In the genomic region with DNA sequence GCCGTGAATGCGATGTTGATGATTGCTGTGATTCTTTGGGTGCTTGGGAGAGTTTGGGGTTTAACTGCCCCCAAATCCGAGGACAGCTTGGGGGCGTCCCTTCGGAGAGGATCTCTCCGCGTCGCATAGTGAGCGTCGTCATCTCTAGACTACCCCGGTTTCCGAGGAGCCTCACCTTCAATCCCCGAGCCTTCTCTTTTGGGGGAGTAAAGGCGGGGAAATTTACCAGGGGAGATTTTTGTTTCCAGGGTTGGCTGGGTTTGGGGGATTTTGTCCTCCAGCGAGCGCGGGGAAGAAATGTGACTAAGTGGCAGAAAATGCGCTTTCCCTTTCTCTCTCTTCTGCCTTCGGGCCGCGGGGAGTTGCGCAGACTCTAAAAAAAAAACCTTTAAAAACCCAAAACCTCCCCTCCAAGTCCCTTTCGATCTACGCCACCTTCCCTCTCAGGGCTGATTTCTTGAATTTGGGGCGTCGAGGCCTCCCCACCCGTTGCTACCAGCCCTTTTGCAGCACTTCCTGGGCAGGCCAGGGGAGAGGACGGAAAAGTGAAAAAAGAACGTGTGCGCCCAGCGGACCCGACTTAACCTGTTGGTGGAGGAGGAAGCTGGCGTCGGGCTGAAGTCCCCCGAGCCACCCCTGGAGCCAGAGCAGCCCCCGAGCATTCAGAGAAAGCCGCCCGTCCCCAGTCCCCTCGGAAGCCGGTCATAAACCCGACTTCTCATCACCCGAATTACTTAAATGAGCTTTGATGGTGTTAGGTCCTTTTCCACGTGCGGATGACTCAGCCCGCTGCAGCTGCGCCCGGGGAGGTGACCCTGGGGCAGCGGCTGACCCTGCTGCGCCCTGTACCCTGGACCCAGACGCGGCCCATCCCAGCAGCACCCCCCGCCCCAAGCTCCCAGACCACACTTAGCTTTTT, we compare ENCODE assay signal across 8 cellular contexts. TPM values are rescaled to one million over a fixed set of nuclear protein-coding genes. Genes with fewer than 3 reads are reported as not detected.
A peak's percentile ranks its signal among the peaks of the same experiment; 100 is the strongest.
DNase-seq lines count a peak whose midpoint lies in the region; ATAC-seq and TF ChIP-seq lines count a peak whose summit lies in the region.

No MANE protein-coding gene starts in this region.

- H3K27ac ChIP-seq in ascending aorta: peak overlapping the region; percentile 95 to 97
- no peak overlapping the region for H3K27ac ChIP-seq in SK-N-SH (ENCODE audit: low read depth in 2 of 2, low read length in 1 of 2)

- peaks cover 48 to 79% (median 52%) of the 10 kb centered on the region in 3 donors for H3K27me3 Mint-ChIP-seq in immature natural killer cell (ENCODE audit: low read depth in 3 of 3)

- H4K20me1 ChIP-seq in SK-N-SH (ENCODE audit: insufficient read depth): peaks cover 8% of the 10 kb centered on the region; the same call in 1 of the 2 replicates

- TF ChIP-seq RAD21 in SK-N-SH (IDR thresholded peaks at IDR 0.05; ENCODE audit: low read length): no peak

- no peaks in the 10 kb centered on the region for H3F3A ChIP-seq in SK-N-SH (replicated peaks; ENCODE audit: insufficient read depth)

- H2AFZ ChIP-seq in SK-N-SH (ENCODE audit: low read depth): no peak overlapping the region

- H3K4me1 ChIP-seq in ascending aorta: peaks cover 29 to 69% of the 10 kb centered on the region in 2 donors
- peaks cover 4 to 28% of the 10 kb centered on the region in 2 experiments; a peak in 3 of 4 replicates for H3K4me1 ChIP-seq in SK-N-SH (ENCODE audit: control insufficient read depth in 1 of 2, insufficient read depth in 2 of 2, low read depth in 1 of 2, low read length in 1 of 2)

- peaks cover 6% of the 10 kb centered on the region; the same call in 1 of the 2 replicates for H3K79me2 ChIP-seq in SK-N-SH (ENCODE audit: insufficient read depth)

- H3K27me3 ChIP-seq in ascending aorta: no peaks in the 10 kb centered on the region
- no peaks in the 10 kb centered on the region for H3K27me3 ChIP-seq in SK-N-SH (ENCODE audit: insufficient read depth)

- H3K9me2 ChIP-seq in SK-N-SH: no peaks in the 10 kb centered on the region

- 92% methylated on average over 37 of the region's 52 CpGs for WGBS in SK-N-SH (ENCODE audit: low lambda C conversion rate)

- POLR2A ChIA-PET in SK-N-SH (lab: Yijun Ruan, JAX): no interaction called here

- peak overlapping the region; percentile 57 to 62 for H3K4me3 ChIP-seq in ascending aorta
- no peak overlapping the region for H3K4me3 ChIP-seq in SK-N-SH (ENCODE audit: low read depth in 2 of 2, low read length in 1 of 2)

- H3K36me3 Mint-ChIP-seq in immature natural killer cell: no peaks in the 10 kb centered on the region

- intact Hi-C loops in ascending aorta (cut with DNase I): loop anchor here (1.0 kb wide), 2 partner anchors 11 to 15 kb away; no protein-coding TSS in a partner anchor

- TF ChIP-seq EP300 in SK-N-SH (IDR thresholded peaks at IDR 0.05; ENCODE audit: borderline replicate concordance in 1 of 2, low read depth in 1 of 2, low read length in 1 of 2): no peak

- H3K4me3 Mint-ChIP-seq in immature natural killer cell: peak overlapping the region; percentile 76 to 91 (median 87)

- CTCF ChIA-PET in SK-N-SH (lab: Yijun Ruan, JAX): interaction anchor here (0.7 to 2.5 kb wide), 8 partner anchors 9 to 104 kb away, joined by 3 to 14 read pairs (median 4); a partner anchor contains a TSS

- H3K36me3 ChIP-seq in ascending aorta (peaks cover 0 to 7% of the 10 kb centered on the region in 2 donors), SK-N-SH (replicated peaks in 1 of 2; ENCODE audit: control insufficient read depth in 1 of 2, insufficient read depth in 2 of 2, low read length in 1 of 2) (no peaks in the 10 kb centered on the region)

- no peak for ATAC-seq in HG03108 (IDR thresholded peaks at IDR 0.05; ENCODE audit: unreplicated experiment)

- H3K4me1 Mint-ChIP-seq in immature natural killer cell: peaks cover 24 to 27% of the 10 kb centered on the region in 2 donors

- H3K9me3 ChIP-seq in ascending aorta (no peaks in the 10 kb centered on the region), SK-N-SH (no peaks in the 10 kb centered on the region)

- no peak overlapping the region for H3K4me2 ChIP-seq in SK-N-SH

- H3K27ac Mint-ChIP-seq in immature natural killer cell: peak overlapping the region in 5 of 6 donors; percentile 46 to 74 (median 70)

- H3K9me3 Mint-ChIP-seq in immature natural killer cell: peaks cover 0 to 9% (median 0%) of the 10 kb centered on the region in 6 donors

- H3K9ac ChIP-seq in SK-N-SH: no peak overlapping the region

- no peak for TF ChIP-seq CTCF in ascending aorta (IDR thresholded peaks at IDR 0.05)
- TF ChIP-seq CTCF in SK-N-SH (IDR thresholded peaks at IDR 0.05): no peak

- DNase-seq in CD1c-positive myeloid dendritic cell (ENCODE audit: extremely low spot score) (peak; percentile 48), Kasumi-1 (lab: John Stamatoyannopoulos, UW) (peak; percentile 73 to 75), ascending aorta (ENCODE audit: low spot score in 2 of 2) (peak in 1 of 2 donors; percentile 85), immature natural killer cell (peak; percentile 43 to 53 (median 48)), SK-N-SH (no peak), DMS153 (lab: John Stamatoyannopoulos, UW) (no peak)
- peak; percentile 38 for DNase-seq in stimulated activated CD4-positive, alpha-beta T cell treated with anti-CD3 and anti-CD28 coated beads, Interleukin-4, amount 100 ng/mL, for 1 hour

TF ChIP-seq in SK-N-SH, 30 proteins besides CTCF, POLR2A, EP300 and RAD21:
- TF ChIP-seq ELF1 (IDR thresholded peaks at IDR 0.05): no peak
- no peak for TF ChIP-seq YY1 (IDR thresholded peaks at IDR 0.05; ENCODE audit: low read depth)
- no peak for TF ChIP-seq MEF2A (IDR thresholded peaks at IDR 0.05; ENCODE audit: borderline replicate concordance, low read depth)
- TF ChIP-seq SMC3 (IDR thresholded peaks at IDR 0.05; ENCODE audit: low read depth, low read length): no peak
- TF ChIP-seq, protein P1, sequence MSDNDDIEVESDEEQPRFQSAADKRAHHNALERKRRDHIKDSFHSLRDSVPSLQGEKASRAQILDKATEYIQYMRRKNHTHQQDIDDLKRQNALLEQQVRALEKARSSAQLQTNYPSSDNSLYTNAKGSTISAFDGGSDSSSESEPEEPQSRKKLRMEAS (IDR thresholded peaks at IDR 0.05; ENCODE audit: low read depth): no peak
- no peak for TF ChIP-seq CHD2 (IDR thresholded peaks at IDR 0.05; ENCODE audit: low read length, partially characterized antibody)
- no peak for TF ChIP-seq FOSL2 (IDR thresholded peaks at IDR 0.05; ENCODE audit: borderline replicate concordance, low read depth)
- no peak for TF ChIP-seq JUND (IDR thresholded peaks at IDR 0.05)
- TF ChIP-seq, protein P2, sequence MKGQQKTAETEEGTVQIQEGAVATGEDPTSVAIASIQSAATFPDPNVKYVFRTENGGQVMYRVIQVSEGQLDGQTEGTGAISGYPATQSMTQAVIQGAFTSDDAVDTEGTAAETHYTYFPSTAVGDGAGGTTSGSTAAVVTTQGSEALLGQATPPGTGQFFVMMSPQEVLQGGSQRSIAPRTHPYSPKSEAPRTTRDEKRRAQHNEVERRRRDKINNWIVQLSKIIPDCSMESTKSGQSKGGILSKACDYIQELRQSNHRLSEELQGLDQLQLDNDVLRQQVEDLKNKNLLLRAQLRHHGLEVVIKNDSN (IDR thresholded peaks at IDR 0.05; ENCODE audit: borderline replicate concordance, low read depth): no peak
- no peak for TF ChIP-seq TEAD4 (IDR thresholded peaks at IDR 0.05; ENCODE audit: borderline replicate concordance, insufficient read depth)
- no peak for TF ChIP-seq RCOR1 (IDR thresholded peaks at IDR 0.05; ENCODE audit: low read length)
- TF ChIP-seq GABPA (IDR thresholded peaks at IDR 0.05; ENCODE audit: low read depth): no peak
- no peak for TF ChIP-seq MXI1 (IDR thresholded peaks at IDR 0.05; ENCODE audit: low read depth, low read length)
- TF ChIP-seq, protein P3, sequence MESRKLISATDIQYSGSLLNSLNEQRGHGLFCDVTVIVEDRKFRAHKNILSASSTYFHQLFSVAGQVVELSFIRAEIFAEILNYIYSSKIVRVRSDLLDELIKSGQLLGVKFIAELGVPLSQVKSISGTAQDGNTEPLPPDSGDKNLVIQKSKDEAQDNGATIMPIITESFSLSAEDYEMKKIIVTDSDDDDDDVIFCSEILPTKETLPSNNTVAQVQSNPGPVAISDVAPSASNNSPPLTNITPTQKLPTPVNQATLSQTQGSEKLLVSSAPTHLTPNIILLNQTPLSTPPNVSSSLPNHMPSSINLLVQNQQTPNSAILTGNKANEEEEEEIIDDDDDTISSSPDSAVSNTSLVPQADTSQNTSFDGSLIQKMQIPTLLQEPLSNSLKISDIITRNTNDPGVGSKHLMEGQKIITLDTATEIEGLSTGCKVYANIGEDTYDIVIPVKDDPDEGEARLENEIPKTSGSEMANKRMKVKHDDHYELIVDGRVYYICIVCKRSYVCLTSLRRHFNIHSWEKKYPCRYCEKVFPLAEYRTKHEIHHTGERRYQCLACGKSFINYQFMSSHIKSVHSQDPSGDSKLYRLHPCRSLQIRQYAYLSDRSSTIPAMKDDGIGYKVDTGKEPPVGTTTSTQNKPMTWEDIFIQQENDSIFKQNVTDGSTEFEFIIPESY (IDR thresholded peaks at IDR 0.05; ENCODE audit: borderline replicate concordance, low read depth): no peak

RNA-seq across cellular contexts. Expression of a gene that starts 17.7 kb away (rescaled TPM):
- 76.5 TPM for total RNA-seq in ascending aorta
- polyA plus RNA-seq in immature natural killer cell (under 1 TPM in 1 of 3 donors, not detected in 2; 0.49 TPM), SK-N-SH (2012; rRNA removed) (5.1 and 14.8 TPM in 2 replicates)
- polyA plus RNA-seq in SK-N-SH (2012; cell fraction: cytosol; rRNA removed): 9.1 and 13.3 TPM in 2 replicates
- polyA plus RNA-seq in SK-N-SH (2012; cell fraction: nucleus; rRNA removed): 14.0 and 14.9 TPM in 2 replicates

RNA-seq across cellular contexts. Expression of a gene that starts 43.6 kb away (rescaled TPM):
- total RNA-seq in ascending aorta: not detected
- polyA plus RNA-seq in immature natural killer cell (not detected), SK-N-SH (2012; rRNA removed) (1.0 and 1.6 TPM in 2 replicates)
- polyA plus RNA-seq in SK-N-SH (2012; cell fraction: cytosol; rRNA removed): 0.95 and 1.0 TPM in 2 replicates
- 1.4 and 3.0 TPM in 2 replicates for polyA plus RNA-seq in SK-N-SH (2012; cell fraction: nucleus; rRNA removed)

RNA-seq across cellular contexts. Expression of a gene that starts 55.9 kb away (rescaled TPM):
- 42.7 TPM for total RNA-seq in ascending aorta
- polyA plus RNA-seq in immature natural killer cell (10 to 100 TPM; 37.4 to 69.1 (median 56.8) TPM), SK-N-SH (2012; rRNA removed) (65.7 and 91.8 TPM in 2 replicates)
- polyA plus RNA-seq in SK-N-SH (2012; cell fraction: cytosol; rRNA removed): 55.7 and 67.8 TPM in 2 replicates
- polyA plus RNA-seq in SK-N-SH (2012; cell fraction: nucleus; rRNA removed): 31.0 and 46.6 TPM in 2 replicates

Comparison
In these comparisons a context has a peak if more than half of its experiments do, and no peak if none do; other contexts are left out.
1. DNase-seq: peak in CD1c-positive myeloid dendritic cell (single experiment), Kasumi-1 (2 of 2), immature natural killer cell (3 of 3) and stimulated activated CD4-positive, alpha-beta T cell treated with anti-CD3 and anti-CD28 coated beads, Interleukin-4, amount 100 ng/mL, for 1 hour (single experiment); none in SK-N-SH (single experiment) and DMS153 (single experiment).
2. H3K27ac ChIP-seq: peak in ascending aorta (2 of 2); none in SK-N-SH (0 of 2).
3. H3K4me3 ChIP-seq: peak in ascending aorta (2 of 2); none in SK-N-SH (0 of 2).
4. RNA of a gene that starts 17.7 kb away (polyA plus RNA-seq): 5.1 to 14.9 TPM in SK-N-SH; 0.49 TPM in immature natural killer cell; every median in the first group is over 4 times any median in the second.